31 cellular contexts compared by ENCODE assay signal in the genomic region with DNA sequence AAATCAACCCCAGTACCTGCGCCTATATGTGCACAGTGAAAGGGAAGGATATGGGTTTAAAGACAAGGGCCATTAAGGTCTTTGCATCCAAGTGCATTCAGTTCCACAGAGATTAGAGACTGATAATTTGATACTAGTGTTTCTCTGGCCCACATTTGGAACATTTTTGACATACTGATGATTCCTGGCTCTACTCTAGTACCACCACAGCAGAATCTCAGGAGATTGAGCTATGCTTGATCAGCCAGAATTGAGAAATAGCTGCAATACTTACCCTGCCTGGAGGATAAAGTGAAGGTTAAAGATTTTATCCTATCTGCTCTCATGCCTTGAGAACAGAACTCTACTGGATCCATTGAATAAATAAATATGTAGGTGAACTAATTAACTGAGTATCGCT.
"Had no signal": no experiment of that assay in that cellular context is flagged by ENCODE, and none has a peak within 500 bp of the region (broad histone marks: within the 10 kb centered on the region; RNA-seq: fewer than 3 reads in every experiment).

No MANE protein-coding gene starts in this region.

- H3K36me3 ChIP-seq: adrenal gland, ascending aorta, MG63 had no signal

- H3K4me1 ChIP-seq: adrenal gland, ascending aorta had no signal

- H3K27me3 ChIP-seq: adrenal gland, ascending aorta, MG63 had no signal

- H3K27ac ChIP-seq: adrenal gland, ascending aorta, coronary artery, SK-N-MC had no signal

- H3K4me3 ChIP-seq: adrenal gland, ascending aorta, coronary artery, MG63, SK-N-MC had no signal

- H3K9me3 ChIP-seq: adrenal gland, ascending aorta, MG63 had no signal

- ATAC-seq: Panc1, Right ventricle myocardium inferior, T-cell had no signal

- DNase-seq: activated B cell treated with CpG ODN at 0.5 μM for 24 hours; activated CD4-positive, alpha-beta memory T cell treated with anti-CD3 and anti-CD28 coated beads, Interleukin-2, amount 10 ng/mL, durations not matched to agents 7 days and 5 days; activated CD4-positive, alpha-beta T cell treated with anti-CD3 and anti-CD28 coated beads, Interleukin-2, amount 50 U/mL, for 1 hour; activated gamma-delta T cell treated with Interleukin-2 at 50 U/mL for 16 hours; activated naive CD4-positive, alpha-beta T cell treated with anti-CD3 and anti-CD28 coated beads, Interleukin-2, amount 10 ng/mL, durations not matched to agents 7 days and 5 days; activated naive CD8-positive, alpha-beta T cell treated with anti-CD3 and anti-CD28 coated beads for 36 hours; activated T-cell treated with anti-CD3 and anti-CD28 coated beads for 4 hours; activated T-cell treated with anti-CD3 and anti-CD28 coated beads, Interleukin-2, amount 50 U/mL, for 48 hours; adrenal gland; MG63; MV-4-11; NCI-H1092 treated with DMSO at 0.1 percent for 48 hours; NCI-H1417 treated with DMSO at 0.1 percent for 48 hours; NCI-H1694; NCI-H2029; NCI-H2107; NCI-H2171 treated with DMSO at 0.1 percent for 48 hours; NCI-H345; NCI-H510A; NCI-H526 treated with DMSO at 0.1 percent for 48 hours; NCI-H82; NK-92 treated with Interleukin-12 subunit alpha and Interleukin-12 subunit beta, amount 100 ng/mL, for 24 hours; RPMI8226; T-cell; T-helper 2 cell; T1000 had no signal
